In genomic region chr17:78706271-78706915, GRCh38 we compare ENCODE assay signal across 10 cellular contexts.
DNase-seq lines count a peak whose midpoint lies in the region; ATAC-seq and TF ChIP-seq lines count a peak whose summit lies in the region.
"Had no signal": no experiment of that assay in that cellular context is flagged by ENCODE, and none has a peak within 500 bp of the region (broad histone marks: within the 10 kb centered on the region; RNA-seq: fewer than 3 reads in every experiment).

No MANE protein-coding gene starts in this region.

- H3K9me3 ChIP-seq in stomach, result no peaks in the 10 kb centered on the region
- no peaks in the 10 kb centered on the region for H3K9me3 ChIP-seq in osteoblast (ENCODE audit: low read depth, low read length)
- H3K9me3 ChIP-seq: pancreas had no signal

- H3K4me2 ChIP-seq in osteoblast (ENCODE audit: insufficient read depth, low read length), result no peak overlapping the region

- H3K9me3 Mint-ChIP-seq in activated naive CD4-positive, alpha-beta T cell treated with anti-CD3 and anti-CD28 coated beads for 36 hours, result no peaks in the 10 kb centered on the region

- peak overlapping the region; percentile 51 for H3K27ac Mint-ChIP-seq in activated naive CD4-positive, alpha-beta T cell treated with anti-CD3 and anti-CD28 coated beads for 36 hours

- H2AFZ ChIP-seq in osteoblast (ENCODE audit: low read length), result no peak overlapping the region

- H3K36me3 Mint-ChIP-seq in activated naive CD4-positive, alpha-beta T cell treated with anti-CD3 and anti-CD28 coated beads for 36 hours (ENCODE audit: low read depth), result peaks cover 30% of the 10 kb centered on the region

- TF ChIP-seq EP300 in stomach (IDR thresholded peaks at IDR 0.05), result no peak

- H3K4me1 ChIP-seq in stomach, result peaks cover 8 to 44% (median 31%) of the 10 kb centered on the region in 4 donors
- peaks cover 10% of the 10 kb centered on the region for H3K4me1 ChIP-seq in osteoblast (ENCODE audit: insufficient read depth, low read length)

- POLR2A ChIA-PET in RWPE1 (lab: Yijun Ruan, JAX; ENCODE audit: low non-redundant PET), result interaction anchor here (0.5 kb wide), 1 partner anchor 1045 kb away, joined by 5 read pairs; no protein-coding TSS in a partner anchor

- H3K79me2 ChIP-seq in osteoblast (ENCODE audit: insufficient read depth, low read length), result peaks cover 17% of the 10 kb centered on the region

- WGBS in stomach, 5 donors, result 58 to 69% (median 66%) methylated on average over 10 of the region's 10 CpGs

- H3K27me3 Mint-ChIP-seq in activated naive CD4-positive, alpha-beta T cell treated with anti-CD3 and anti-CD28 coated beads for 36 hours (ENCODE audit: low read depth), result no peaks in the 10 kb centered on the region

- H4K20me1 ChIP-seq in osteoblast (ENCODE audit: insufficient read depth, low read length), result no peaks in the 10 kb centered on the region

- H3K36me3 ChIP-seq in stomach, result peaks cover 26 to 78% (median 65%) of the 10 kb centered on the region in 4 donors
- H3K36me3 ChIP-seq in osteoblast (ENCODE audit: insufficient read depth, low read length), result peaks cover 12% of the 10 kb centered on the region

- no peak overlapping the region for H3K4me3 Mint-ChIP-seq in activated naive CD4-positive, alpha-beta T cell treated with anti-CD3 and anti-CD28 coated beads for 36 hours

- DNase-seq in activated naive CD4-positive, alpha-beta T cell treated with anti-CD3 and anti-CD28 coated beads for 36 hours, result no peak
- no peak for DNase-seq in activated naive CD4-positive, alpha-beta T cell (lab: John Stamatoyannopoulos, UW)
- peak; percentile 84 for DNase-seq in RWPE1 (ENCODE audit: low spot score)
- DNase-seq in stomach, result peak; percentile 26
- no peak for DNase-seq in osteoblast (ENCODE audit: insufficient read length, low spot score, missing footprints)
- DNase-seq in cortex of kidney (lab: John Stamatoyannopoulos, UW), result no peak
- DNase-seq in medulla oblongata (ENCODE audit: extremely low spot score), result no peak
- DNase-seq: stimulated activated naive CD4-positive, alpha-beta T cell treated with Interleukin-2 at 50 U/mL for 16 hours had no signal

- H3K27ac ChIP-seq in RWPE1 (peak overlapping the region; percentile 82), stomach (no peak overlapping the region), osteoblast (ENCODE audit: low read depth, low read length) (no peak overlapping the region)
- H3K27ac ChIP-seq: pancreas had no signal

- peaks cover 48% of the 10 kb centered on the region for H3K4me1 Mint-ChIP-seq in activated naive CD4-positive, alpha-beta T cell treated with anti-CD3 and anti-CD28 coated beads for 36 hours (ENCODE audit: low read depth)

- no peak overlapping the region for H3K4me3 ChIP-seq in stomach
- no peak overlapping the region for H3K4me3 ChIP-seq in osteoblast (ENCODE audit: insufficient read depth, low read length)
- H3K4me3 ChIP-seq: pancreas had no signal

- H3K27me3 ChIP-seq in stomach (no peaks in the 10 kb centered on the region), osteoblast (ENCODE audit: insufficient read depth, low read length) (no peaks in the 10 kb centered on the region)
- H3K27me3 ChIP-seq: pancreas had no signal

- peak; percentile 55 for ATAC-seq in HG03060 (IDR thresholded peaks at IDR 0.05; ENCODE audit: low read depth, unreplicated experiment)

- CTCF ChIA-PET in activated naive CD4-positive, alpha-beta T cell treated with anti-CD3 and anti-CD28 coated beads for 36 hours (lab: Charles Lee), result interaction anchor here (0.6 to 3.8 kb wide), 10 partner anchors 8 to 397 kb away, joined by 3 to 14 read pairs (median 4); no protein-coding TSS in a partner anchor
- CTCF ChIA-PET in RWPE1 (lab: Yijun Ruan, JAX), result interaction anchor here (0.6 to 4.7 kb wide), 5 partner anchors 172 to 339 kb away, joined by 3 to 36 read pairs (median 3); no protein-coding TSS in a partner anchor

- TF ChIP-seq CTCF in RWPE1 (conservative IDR thresholded peaks at IDR 0.05; ENCODE audit: low read depth) (no peak), stomach (IDR thresholded peaks at IDR 0.05) (no peak), osteoblast (IDR thresholded peaks at IDR 0.05; ENCODE audit: extremely low read depth, low read depth, low read length) (no peak)

- TF ChIP-seq POLR2A in stomach (IDR thresholded peaks at IDR 0.05), result no peak

- intact Hi-C loops in activated naive CD4-positive, alpha-beta T cell treated with anti-CD3 and anti-CD28 coated beads for 36 hours (cut with micrococcal nuclease), result no loop called here
- intact Hi-C loops in stomach (cut with DNase I; ENCODE audit: low total_unique reads), result loop anchor here (10.0 kb wide), 1 partner anchor 202 kb away; no protein-coding TSS in a partner anchor

Comparison
In these comparisons a context has a peak if more than half of its experiments do, and no peak if none do; other contexts are left out.
1. DNase-seq: peak in RWPE1 (single experiment) and stomach (single experiment); none in activated naive CD4-positive, alpha-beta T cell treated with anti-CD3 and anti-CD28 coated beads for 36 hours (single experiment), activated naive CD4-positive, alpha-beta T cell (0 of 4), osteoblast (single experiment), cortex of kidney (single experiment) and medulla oblongata (single experiment).